ENCODE assay signal across 30 cellular contexts in genomic region chr6:44609051-44609612, GRCh38.
"Had no signal": no experiment of that assay in that cellular context is flagged by ENCODE, and none has a peak within 500 bp of the region (broad histone marks: within the 10 kb centered on the region; RNA-seq: fewer than 3 reads in every experiment).

No MANE protein-coding gene starts in this region.

- H3K4me1 ChIP-seq: adrenal gland, body of pancreas, esophagus muscularis mucosa, foreskin keratinocyte had no signal

- H3K36me3 Mint-ChIP-seq: activated CD8-positive, alpha-beta memory T cell treated with anti-CD3 and anti-CD28 coated beads, Interleukin-2, amount 10 ng/mL, durations not matched to agents 7 days and 5 days; activated naive CD4-positive, alpha-beta T cell treated with anti-CD3 and anti-CD28 coated beads, Interleukin-2, amount 50 U/mL, for 24 hours; activated naive CD8-positive, alpha-beta T cell treated with anti-CD3 and anti-CD28 coated beads for 36 hours; WTC11 had no signal

- H3K9me3 ChIP-seq: adrenal gland, body of pancreas, esophagus muscularis mucosa had no signal

- H3K4me3 Mint-ChIP-seq: activated CD4-positive, alpha-beta T cell treated with anti-CD3 and anti-CD28 coated beads, Interleukin-2, amount 10 ng/mL, durations not matched to agents 7 days and 5 days; activated CD8-positive, alpha-beta memory T cell treated with anti-CD3 and anti-CD28 coated beads, Interleukin-2, amount 10 ng/mL, durations not matched to agents 7 days and 5 days; activated CD8-positive, alpha-beta T cell treated with anti-CD3 and anti-CD28 coated beads for 36 hours; activated naive CD4-positive, alpha-beta T cell treated with anti-CD3 and anti-CD28 coated beads for 36 hours; activated naive CD4-positive, alpha-beta T cell treated with anti-CD3 and anti-CD28 coated beads, Interleukin-2, amount 50 U/mL, for 24 hours; activated naive CD8-positive, alpha-beta T cell treated with anti-CD3 and anti-CD28 coated beads for 36 hours; activated naive CD8-positive, alpha-beta T cell treated with anti-CD3 and anti-CD28 coated beads, Interleukin-2, amount 50 U/mL, for 24 hours; activated T-helper 1 cell treated with anti-CD3 and anti-CD28 coated beads, Interleukin-12 subunit alpha, Interleukin-12 subunit beta, Interleukin-2, Interleukin-4 antibody, amounts not matched to agents 30 ng/mL and 10 ng/mL and 1 ng/mL, durations not matched to agents 14 hours and 24 hours and 36 hours; effector memory CD8-positive, alpha-beta T cell; WTC11 had no signal

- H3K27ac Mint-ChIP-seq: activated CD4-positive, alpha-beta T cell treated with anti-CD3 and anti-CD28 coated beads, Interleukin-2, amount 10 ng/mL, durations not matched to agents 7 days and 5 days; activated CD8-positive, alpha-beta memory T cell treated with anti-CD3 and anti-CD28 coated beads, Interleukin-2, amount 10 ng/mL, durations not matched to agents 7 days and 5 days; activated CD8-positive, alpha-beta T cell treated with anti-CD3 and anti-CD28 coated beads for 36 hours; activated naive CD4-positive, alpha-beta T cell treated with anti-CD3 and anti-CD28 coated beads for 36 hours; activated naive CD4-positive, alpha-beta T cell treated with anti-CD3 and anti-CD28 coated beads, Interleukin-2, amount 50 U/mL, for 24 hours; activated naive CD8-positive, alpha-beta T cell treated with anti-CD3 and anti-CD28 coated beads for 36 hours; activated naive CD8-positive, alpha-beta T cell treated with anti-CD3 and anti-CD28 coated beads, Interleukin-2, amount 50 U/mL, for 24 hours; activated T-helper 1 cell treated with anti-CD3 and anti-CD28 coated beads, Interleukin-12 subunit alpha, Interleukin-12 subunit beta, Interleukin-2, Interleukin-4 antibody, amounts not matched to agents 30 ng/mL and 10 ng/mL and 1 ng/mL, durations not matched to agents 14 hours and 24 hours and 36 hours; activated T-helper 2 cell treated with anti-CD3 and anti-CD28 coated beads, Interferon-gamma antibody, Interleukin-2, Interleukin-4, amounts not matched to agents 10 μg/mL and 5 μg/mL and 100 μg/mL, durations not matched to agents 14 hours and 24 hours and 36 hours; effector memory CD8-positive, alpha-beta T cell; WTC11 had no signal

- FAIRE-seq: colon had no signal

- ATAC-seq: activated CD8-positive, alpha-beta memory T cell treated with anti-CD3 and anti-CD28 coated beads, Interleukin-2, amount 10 ng/mL, durations not matched to agents 7 days and 5 days; activated CD8-positive, alpha-beta T cell treated with anti-CD3 and anti-CD28 coated beads for 36 hours; activated naive CD8-positive, alpha-beta T cell treated with anti-CD3 and anti-CD28 coated beads, Interleukin-2, amount 50 U/mL, for 24 hours; body of pancreas; effector memory CD8-positive, alpha-beta T cell; WTC11 had no signal

- DNase-seq: activated CD4-positive, alpha-beta T cell treated with anti-CD3 and anti-CD28 coated beads for 1 hour; activated CD4-positive, alpha-beta T cell treated with anti-CD3 and anti-CD28 coated beads for 4 hours; activated CD4-positive, alpha-beta T cell treated with anti-CD3 and anti-CD28 coated beads, Interleukin-2, amount 10 ng/mL, durations not matched to agents 7 days and 5 days; activated CD4-positive, alpha-beta T cell treated with anti-CD3 and anti-CD28 coated beads, Interleukin-2, amount 50 U/mL, for 48 hours; activated CD8-positive, alpha-beta memory T cell treated with anti-CD3 and anti-CD28 coated beads, Interleukin-2, amount 10 ng/mL, durations not matched to agents 7 days and 5 days; activated CD8-positive, alpha-beta memory T cell treated with anti-CD3 and anti-CD28 coated beads, Interleukin-2, amount 50 U/mL, for 4 hours; activated CD8-positive, alpha-beta T cell treated with anti-CD3 and anti-CD28 coated beads for 36 hours; activated naive CD4-positive, alpha-beta T cell treated with anti-CD3 and anti-CD28 coated beads for 36 hours; activated naive CD8-positive, alpha-beta T cell treated with anti-CD3 and anti-CD28 coated beads for 36 hours; activated naive CD8-positive, alpha-beta T cell treated with anti-CD3 and anti-CD28 coated beads, Interleukin-2, amount 50 U/mL, for 24 hours; activated T-cell treated with anti-CD3 and anti-CD28 coated beads, Interleukin-2, amount 50 U/mL, for 1 hour; activated T-cell treated with anti-CD3 and anti-CD28 coated beads, Interleukin-2, amount 50 U/mL, for 48 hours; adrenal gland; amygdala; aorta; body of pancreas; caudate nucleus; cortex of kidney; dermis blood vessel endothelial cell; effector CD4-positive, alpha-beta T cell; effector memory CD8-positive, alpha-beta T cell; erythroblast; T-helper 2 cell had no signal

- H3K27me3 ChIP-seq: adrenal gland, body of pancreas, esophagus muscularis mucosa had no signal

- H3K4me1 Mint-ChIP-seq: activated CD4-positive, alpha-beta T cell treated with anti-CD3 and anti-CD28 coated beads, Interleukin-2, amount 10 ng/mL, durations not matched to agents 7 days and 5 days; activated CD8-positive, alpha-beta memory T cell treated with anti-CD3 and anti-CD28 coated beads, Interleukin-2, amount 10 ng/mL, durations not matched to agents 7 days and 5 days; activated naive CD4-positive, alpha-beta T cell treated with anti-CD3 and anti-CD28 coated beads, Interleukin-2, amount 50 U/mL, for 24 hours; activated naive CD8-positive, alpha-beta T cell treated with anti-CD3 and anti-CD28 coated beads for 36 hours; activated naive CD8-positive, alpha-beta T cell treated with anti-CD3 and anti-CD28 coated beads, Interleukin-2, amount 50 U/mL, for 24 hours had no signal

- H3K4me3 ChIP-seq: adrenal gland, body of pancreas, esophagus muscularis mucosa had no signal

- H3K27me3 Mint-ChIP-seq: activated CD4-positive, alpha-beta T cell treated with anti-CD3 and anti-CD28 coated beads, Interleukin-2, amount 10 ng/mL, durations not matched to agents 7 days and 5 days; activated CD8-positive, alpha-beta T cell treated with anti-CD3 and anti-CD28 coated beads for 36 hours; activated naive CD4-positive, alpha-beta T cell treated with anti-CD3 and anti-CD28 coated beads, Interleukin-2, amount 50 U/mL, for 24 hours; activated naive CD8-positive, alpha-beta T cell treated with anti-CD3 and anti-CD28 coated beads for 36 hours; activated naive CD8-positive, alpha-beta T cell treated with anti-CD3 and anti-CD28 coated beads, Interleukin-2, amount 50 U/mL, for 24 hours had no signal

- H3K9me3 Mint-ChIP-seq: activated CD4-positive, alpha-beta T cell treated with anti-CD3 and anti-CD28 coated beads, Interleukin-2, amount 10 ng/mL, durations not matched to agents 7 days and 5 days; activated CD8-positive, alpha-beta T cell treated with anti-CD3 and anti-CD28 coated beads for 36 hours; activated naive CD4-positive, alpha-beta T cell treated with anti-CD3 and anti-CD28 coated beads for 36 hours; activated naive CD4-positive, alpha-beta T cell treated with anti-CD3 and anti-CD28 coated beads, Interleukin-2, amount 50 U/mL, for 24 hours; activated naive CD8-positive, alpha-beta T cell treated with anti-CD3 and anti-CD28 coated beads for 36 hours; activated naive CD8-positive, alpha-beta T cell treated with anti-CD3 and anti-CD28 coated beads, Interleukin-2, amount 50 U/mL, for 24 hours; activated T-helper 1 cell treated with anti-CD3 and anti-CD28 coated beads, Interleukin-12 subunit alpha, Interleukin-12 subunit beta, Interleukin-2, Interleukin-4 antibody, amounts not matched to agents 30 ng/mL and 10 ng/mL and 1 ng/mL, durations not matched to agents 14 hours and 24 hours and 36 hours; activated T-helper 2 cell treated with anti-CD3 and anti-CD28 coated beads, Interferon-gamma antibody, Interleukin-2, Interleukin-4, amounts not matched to agents 10 μg/mL and 5 μg/mL and 100 μg/mL, durations not matched to agents 14 hours and 24 hours and 36 hours; effector memory CD8-positive, alpha-beta T cell; WTC11 had no signal

- H3K36me3 ChIP-seq: adrenal gland, esophagus muscularis mucosa had no signal

- H3K27ac ChIP-seq: adrenal gland, body of pancreas, esophagus muscularis mucosa, foreskin keratinocyte had no signal
